In the genomic region with DNA sequence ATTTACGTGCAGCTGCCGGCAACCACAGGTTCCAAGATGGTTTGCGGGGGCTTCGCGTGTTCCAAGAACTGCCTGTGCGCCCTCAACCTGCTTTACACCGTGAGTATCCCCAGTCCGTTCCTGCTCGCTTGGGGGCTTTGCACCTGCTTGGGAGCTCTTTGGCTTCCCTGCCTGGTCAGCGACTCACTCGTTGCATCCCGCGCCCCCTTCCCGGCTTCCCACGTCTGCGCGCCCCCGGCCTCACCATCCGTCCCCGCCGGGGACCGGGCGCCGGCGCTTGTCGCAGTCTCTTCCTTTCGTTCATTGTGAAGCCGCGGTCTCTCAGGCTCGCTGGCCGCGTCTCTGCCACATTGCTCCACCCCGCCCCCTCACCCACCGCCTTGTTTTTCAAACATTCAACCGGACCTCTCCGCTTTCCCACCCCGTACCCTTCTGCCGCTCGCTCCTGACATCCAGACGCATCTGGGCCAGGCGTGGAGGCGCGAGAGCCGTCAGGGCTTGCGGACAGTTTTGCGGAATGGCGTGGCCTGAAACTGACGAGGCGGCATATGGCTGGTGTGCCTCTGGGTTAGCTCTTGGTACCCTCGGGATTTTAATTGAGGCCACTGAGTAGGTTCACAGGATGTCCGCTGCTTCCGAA, we compare ENCODE assay signal across 1 cellular context.
A peak's percentile ranks its signal among the peaks of the same experiment; 100 is the strongest.
TF ChIP-seq lines count a peak whose summit lies in the region.

No MANE protein-coding gene starts in this region.

TF ChIP-seq in K562, 482 proteins besides CTCF, POLR2A, EP300 and RAD21 (continues in another document):
- TF ChIP-seq HDAC1 (IDR thresholded peaks at IDR 0.05), result peak in 1 of 2 experiments; percentile 75; a peak in 2 of 4 replicates
- TF ChIP-seq ZNF668 (CRISPR knock-in tag; IDR thresholded peaks at IDR 0.05), result no peak
- no peak for TF ChIP-seq RB1 (IDR thresholded peaks at IDR 0.05; ENCODE audit: low read depth)
- TF ChIP-seq, protein P1, sequence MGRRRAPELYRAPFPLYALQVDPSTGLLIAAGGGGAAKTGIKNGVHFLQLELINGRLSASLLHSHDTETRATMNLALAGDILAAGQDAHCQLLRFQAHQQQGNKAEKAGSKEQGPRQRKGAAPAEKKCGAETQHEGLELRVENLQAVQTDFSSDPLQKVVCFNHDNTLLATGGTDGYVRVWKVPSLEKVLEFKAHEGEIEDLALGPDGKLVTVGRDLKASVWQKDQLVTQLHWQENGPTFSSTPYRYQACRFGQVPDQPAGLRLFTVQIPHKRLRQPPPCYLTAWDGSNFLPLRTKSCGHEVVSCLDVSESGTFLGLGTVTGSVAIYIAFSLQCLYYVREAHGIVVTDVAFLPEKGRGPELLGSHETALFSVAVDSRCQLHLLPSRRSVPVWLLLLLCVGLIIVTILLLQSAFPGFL (CRISPR knock-in tag; IDR thresholded peaks at IDR 0.05), result no peak
- TF ChIP-seq L3MBTL2 (IDR thresholded peaks at IDR 0.05), result peak; percentile 74
- no peak for TF ChIP-seq ZNF77 (CRISPR knock-in tag; IDR thresholded peaks at IDR 0.05)
- no peak for TF ChIP-seq ETV1 (tag; conservative IDR thresholded peaks at IDR 0.05; ENCODE audit: low read depth)
- no peak for TF ChIP-seq FOSL1 (tag; conservative IDR thresholded peaks at IDR 0.05)
- TF ChIP-seq MEIS2 (IDR thresholded peaks at IDR 0.05; ENCODE audit: partially characterized antibody), result no peak
- no peak for TF ChIP-seq PHF20 (IDR thresholded peaks at IDR 0.05; ENCODE audit: partially characterized antibody)
- TF ChIP-seq, protein P2, sequence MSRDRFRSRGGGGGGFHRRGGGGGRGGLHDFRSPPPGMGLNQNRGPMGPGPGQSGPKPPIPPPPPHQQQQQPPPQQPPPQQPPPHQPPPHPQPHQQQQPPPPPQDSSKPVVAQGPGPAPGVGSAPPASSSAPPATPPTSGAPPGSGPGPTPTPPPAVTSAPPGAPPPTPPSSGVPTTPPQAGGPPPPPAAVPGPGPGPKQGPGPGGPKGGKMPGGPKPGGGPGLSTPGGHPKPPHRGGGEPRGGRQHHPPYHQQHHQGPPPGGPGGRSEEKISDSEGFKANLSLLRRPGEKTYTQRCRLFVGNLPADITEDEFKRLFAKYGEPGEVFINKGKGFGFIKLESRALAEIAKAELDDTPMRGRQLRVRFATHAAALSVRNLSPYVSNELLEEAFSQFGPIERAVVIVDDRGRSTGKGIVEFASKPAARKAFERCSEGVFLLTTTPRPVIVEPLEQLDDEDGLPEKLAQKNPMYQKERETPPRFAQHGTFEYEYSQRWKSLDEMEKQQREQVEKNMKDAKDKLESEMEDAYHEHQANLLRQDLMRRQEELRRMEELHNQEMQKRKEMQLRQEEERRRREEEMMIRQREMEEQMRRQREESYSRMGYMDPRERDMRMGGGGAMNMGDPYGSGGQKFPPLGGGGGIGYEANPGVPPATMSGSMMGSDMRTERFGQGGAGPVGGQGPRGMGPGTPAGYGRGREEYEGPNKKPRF (IDR thresholded peaks at IDR 0.05; ENCODE audit: low read depth, low read length), result no peak
- TF ChIP-seq, protein P3, sequence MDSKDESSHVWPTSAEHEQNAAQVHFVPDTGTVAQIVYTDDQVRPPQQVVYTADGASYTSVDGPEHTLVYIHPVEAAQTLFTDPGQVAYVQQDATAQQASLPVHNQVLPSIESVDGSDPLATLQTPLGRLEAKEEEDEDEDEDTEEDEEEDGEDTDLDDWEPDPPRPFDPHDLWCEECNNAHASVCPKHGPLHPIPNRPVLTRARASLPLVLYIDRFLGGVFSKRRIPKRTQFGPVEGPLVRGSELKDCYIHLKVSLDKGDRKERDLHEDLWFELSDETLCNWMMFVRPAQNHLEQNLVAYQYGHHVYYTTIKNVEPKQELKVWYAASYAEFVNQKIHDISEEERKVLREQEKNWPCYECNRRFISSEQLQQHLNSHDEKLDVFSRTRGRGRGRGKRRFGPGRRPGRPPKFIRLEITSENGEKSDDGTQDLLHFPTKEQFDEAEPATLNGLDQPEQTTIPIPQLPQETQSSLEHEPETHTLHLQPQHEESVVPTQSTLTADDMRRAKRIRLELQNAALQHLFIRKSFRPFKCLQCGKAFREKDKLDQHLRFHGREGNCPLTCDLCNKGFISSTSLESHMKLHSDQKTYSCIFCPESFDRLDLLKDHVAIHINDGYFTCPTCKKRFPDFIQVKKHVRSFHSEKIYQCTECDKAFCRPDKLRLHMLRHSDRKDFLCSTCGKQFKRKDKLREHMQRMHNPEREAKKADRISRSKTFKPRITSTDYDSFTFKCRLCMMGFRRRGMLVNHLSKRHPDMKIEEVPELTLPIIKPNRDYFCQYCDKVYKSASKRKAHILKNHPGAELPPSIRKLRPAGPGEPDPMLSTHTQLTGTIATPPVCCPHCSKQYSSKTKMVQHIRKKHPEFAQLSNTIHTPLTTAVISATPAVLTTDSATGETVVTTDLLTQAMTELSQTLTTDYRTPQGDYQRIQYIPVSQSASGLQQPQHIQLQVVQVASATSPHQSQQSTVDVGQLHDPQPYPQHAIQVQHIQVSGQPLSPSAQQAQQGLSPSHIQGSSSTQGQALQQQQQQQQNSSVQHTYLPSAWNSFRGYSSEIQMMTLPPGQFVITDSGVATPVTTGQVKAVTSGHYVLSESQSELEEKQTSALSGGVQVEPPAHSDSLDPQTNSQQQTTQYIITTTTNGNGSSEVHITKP (IDR thresholded peaks at IDR 0.05; ENCODE audit: partially characterized antibody), result peak; percentile 7
- TF ChIP-seq MECOM (CRISPR knock-in tag; IDR thresholded peaks at IDR 0.05), result no peak
- 0 out of 2 replicates have a peak, but pooled peaks have one; percentile 78 for TF ChIP-seq ZC3H4 (CRISPR knock-in tag; IDR thresholded peaks at IDR 0.05; ENCODE audit: borderline replicate concordance)
- TF ChIP-seq ZNF232 (CRISPR knock-in tag; IDR thresholded peaks at IDR 0.05), result no peak; the same call in 1 of the 2 replicates
- no peak for TF ChIP-seq ZNF444 (CRISPR knock-in tag; IDR thresholded peaks at IDR 0.05)
- TF ChIP-seq, protein P4, sequence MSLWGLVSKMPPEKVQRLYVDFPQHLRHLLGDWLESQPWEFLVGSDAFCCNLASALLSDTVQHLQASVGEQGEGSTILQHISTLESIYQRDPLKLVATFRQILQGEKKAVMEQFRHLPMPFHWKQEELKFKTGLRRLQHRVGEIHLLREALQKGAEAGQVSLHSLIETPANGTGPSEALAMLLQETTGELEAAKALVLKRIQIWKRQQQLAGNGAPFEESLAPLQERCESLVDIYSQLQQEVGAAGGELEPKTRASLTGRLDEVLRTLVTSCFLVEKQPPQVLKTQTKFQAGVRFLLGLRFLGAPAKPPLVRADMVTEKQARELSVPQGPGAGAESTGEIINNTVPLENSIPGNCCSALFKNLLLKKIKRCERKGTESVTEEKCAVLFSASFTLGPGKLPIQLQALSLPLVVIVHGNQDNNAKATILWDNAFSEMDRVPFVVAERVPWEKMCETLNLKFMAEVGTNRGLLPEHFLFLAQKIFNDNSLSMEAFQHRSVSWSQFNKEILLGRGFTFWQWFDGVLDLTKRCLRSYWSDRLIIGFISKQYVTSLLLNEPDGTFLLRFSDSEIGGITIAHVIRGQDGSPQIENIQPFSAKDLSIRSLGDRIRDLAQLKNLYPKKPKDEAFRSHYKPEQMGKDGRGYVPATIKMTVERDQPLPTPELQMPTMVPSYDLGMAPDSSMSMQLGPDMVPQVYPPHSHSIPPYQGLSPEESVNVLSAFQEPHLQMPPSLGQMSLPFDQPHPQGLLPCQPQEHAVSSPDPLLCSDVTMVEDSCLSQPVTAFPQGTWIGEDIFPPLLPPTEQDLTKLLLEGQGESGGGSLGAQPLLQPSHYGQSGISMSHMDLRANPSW (CRISPR knock-in tag; IDR thresholded peaks at IDR 0.05), result no peak
- peak; percentile 0 to 61; a peak in 1 of 4 replicates for TF ChIP-seq SIN3A (IDR thresholded peaks at IDR 0.05; ENCODE audit: borderline replicate concordance in 2 of 2, control insufficient read depth in 1 of 2, low read depth in 2 of 2, low read length in 2 of 2)
- TF ChIP-seq POLR2G (IDR thresholded peaks at IDR 0.05; ENCODE audit: low read depth, low read length), result peak; percentile 61
- peak; percentile 68; the same call in 1 of the 2 replicates for TF ChIP-seq ZBTB2 (IDR thresholded peaks at IDR 0.05)
- TF ChIP-seq BRD9 (IDR thresholded peaks at IDR 0.05; ENCODE audit: low read depth, partially characterized antibody), result peak; percentile 20
- TF ChIP-seq MLLT1 (IDR thresholded peaks at IDR 0.05), result peak in 1 of 2 experiments; percentile 40; a peak in 1 of 4 replicates
- TF ChIP-seq, protein P5, sequence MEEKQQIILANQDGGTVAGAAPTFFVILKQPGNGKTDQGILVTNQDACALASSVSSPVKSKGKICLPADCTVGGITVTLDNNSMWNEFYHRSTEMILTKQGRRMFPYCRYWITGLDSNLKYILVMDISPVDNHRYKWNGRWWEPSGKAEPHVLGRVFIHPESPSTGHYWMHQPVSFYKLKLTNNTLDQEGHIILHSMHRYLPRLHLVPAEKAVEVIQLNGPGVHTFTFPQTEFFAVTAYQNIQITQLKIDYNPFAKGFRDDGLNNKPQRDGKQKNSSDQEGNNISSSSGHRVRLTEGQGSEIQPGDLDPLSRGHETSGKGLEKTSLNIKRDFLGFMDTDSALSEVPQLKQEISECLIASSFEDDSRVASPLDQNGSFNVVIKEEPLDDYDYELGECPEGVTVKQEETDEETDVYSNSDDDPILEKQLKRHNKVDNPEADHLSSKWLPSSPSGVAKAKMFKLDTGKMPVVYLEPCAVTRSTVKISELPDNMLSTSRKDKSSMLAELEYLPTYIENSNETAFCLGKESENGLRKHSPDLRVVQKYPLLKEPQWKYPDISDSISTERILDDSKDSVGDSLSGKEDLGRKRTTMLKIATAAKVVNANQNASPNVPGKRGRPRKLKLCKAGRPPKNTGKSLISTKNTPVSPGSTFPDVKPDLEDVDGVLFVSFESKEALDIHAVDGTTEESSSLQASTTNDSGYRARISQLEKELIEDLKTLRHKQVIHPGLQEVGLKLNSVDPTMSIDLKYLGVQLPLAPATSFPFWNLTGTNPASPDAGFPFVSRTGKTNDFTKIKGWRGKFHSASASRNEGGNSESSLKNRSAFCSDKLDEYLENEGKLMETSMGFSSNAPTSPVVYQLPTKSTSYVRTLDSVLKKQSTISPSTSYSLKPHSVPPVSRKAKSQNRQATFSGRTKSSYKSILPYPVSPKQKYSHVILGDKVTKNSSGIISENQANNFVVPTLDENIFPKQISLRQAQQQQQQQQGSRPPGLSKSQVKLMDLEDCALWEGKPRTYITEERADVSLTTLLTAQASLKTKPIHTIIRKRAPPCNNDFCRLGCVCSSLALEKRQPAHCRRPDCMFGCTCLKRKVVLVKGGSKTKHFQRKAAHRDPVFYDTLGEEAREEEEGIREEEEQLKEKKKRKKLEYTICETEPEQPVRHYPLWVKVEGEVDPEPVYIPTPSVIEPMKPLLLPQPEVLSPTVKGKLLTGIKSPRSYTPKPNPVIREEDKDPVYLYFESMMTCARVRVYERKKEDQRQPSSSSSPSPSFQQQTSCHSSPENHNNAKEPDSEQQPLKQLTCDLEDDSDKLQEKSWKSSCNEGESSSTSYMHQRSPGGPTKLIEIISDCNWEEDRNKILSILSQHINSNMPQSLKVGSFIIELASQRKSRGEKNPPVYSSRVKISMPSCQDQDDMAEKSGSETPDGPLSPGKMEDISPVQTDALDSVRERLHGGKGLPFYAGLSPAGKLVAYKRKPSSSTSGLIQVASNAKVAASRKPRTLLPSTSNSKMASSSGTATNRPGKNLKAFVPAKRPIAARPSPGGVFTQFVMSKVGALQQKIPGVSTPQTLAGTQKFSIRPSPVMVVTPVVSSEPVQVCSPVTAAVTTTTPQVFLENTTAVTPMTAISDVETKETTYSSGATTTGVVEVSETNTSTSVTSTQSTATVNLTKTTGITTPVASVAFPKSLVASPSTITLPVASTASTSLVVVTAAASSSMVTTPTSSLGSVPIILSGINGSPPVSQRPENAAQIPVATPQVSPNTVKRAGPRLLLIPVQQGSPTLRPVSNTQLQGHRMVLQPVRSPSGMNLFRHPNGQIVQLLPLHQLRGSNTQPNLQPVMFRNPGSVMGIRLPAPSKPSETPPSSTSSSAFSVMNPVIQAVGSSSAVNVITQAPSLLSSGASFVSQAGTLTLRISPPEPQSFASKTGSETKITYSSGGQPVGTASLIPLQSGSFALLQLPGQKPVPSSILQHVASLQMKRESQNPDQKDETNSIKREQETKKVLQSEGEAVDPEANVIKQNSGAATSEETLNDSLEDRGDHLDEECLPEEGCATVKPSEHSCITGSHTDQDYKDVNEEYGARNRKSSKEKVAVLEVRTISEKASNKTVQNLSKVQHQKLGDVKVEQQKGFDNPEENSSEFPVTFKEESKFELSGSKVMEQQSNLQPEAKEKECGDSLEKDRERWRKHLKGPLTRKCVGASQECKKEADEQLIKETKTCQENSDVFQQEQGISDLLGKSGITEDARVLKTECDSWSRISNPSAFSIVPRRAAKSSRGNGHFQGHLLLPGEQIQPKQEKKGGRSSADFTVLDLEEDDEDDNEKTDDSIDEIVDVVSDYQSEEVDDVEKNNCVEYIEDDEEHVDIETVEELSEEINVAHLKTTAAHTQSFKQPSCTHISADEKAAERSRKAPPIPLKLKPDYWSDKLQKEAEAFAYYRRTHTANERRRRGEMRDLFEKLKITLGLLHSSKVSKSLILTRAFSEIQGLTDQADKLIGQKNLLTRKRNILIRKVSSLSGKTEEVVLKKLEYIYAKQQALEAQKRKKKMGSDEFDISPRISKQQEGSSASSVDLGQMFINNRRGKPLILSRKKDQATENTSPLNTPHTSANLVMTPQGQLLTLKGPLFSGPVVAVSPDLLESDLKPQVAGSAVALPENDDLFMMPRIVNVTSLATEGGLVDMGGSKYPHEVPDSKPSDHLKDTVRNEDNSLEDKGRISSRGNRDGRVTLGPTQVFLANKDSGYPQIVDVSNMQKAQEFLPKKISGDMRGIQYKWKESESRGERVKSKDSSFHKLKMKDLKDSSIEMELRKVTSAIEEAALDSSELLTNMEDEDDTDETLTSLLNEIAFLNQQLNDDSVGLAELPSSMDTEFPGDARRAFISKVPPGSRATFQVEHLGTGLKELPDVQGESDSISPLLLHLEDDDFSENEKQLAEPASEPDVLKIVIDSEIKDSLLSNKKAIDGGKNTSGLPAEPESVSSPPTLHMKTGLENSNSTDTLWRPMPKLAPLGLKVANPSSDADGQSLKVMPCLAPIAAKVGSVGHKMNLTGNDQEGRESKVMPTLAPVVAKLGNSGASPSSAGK (IDR thresholded peaks at IDR 0.05), result peak; percentile 73
- no peak for TF ChIP-seq NEUROD1 (IDR thresholded peaks at IDR 0.05; ENCODE audit: borderline replicate concordance, low read depth, low read length, partially characterized antibody)
- no peak for TF ChIP-seq MAFK (IDR thresholded peaks at IDR 0.05; ENCODE audit: low read length)
- no peak for TF ChIP-seq MEF2A (IDR thresholded peaks at IDR 0.05; ENCODE audit: control insufficient read depth, low read depth, low read length)
